In genomic region chr5:131229623-131230022, GRCh38 we compare ENCODE assay signal across 22 cellular contexts. TPM values are rescaled to one million over a fixed set of nuclear protein-coding genes. Genes with fewer than 3 reads are reported as not detected.
A peak's percentile ranks its signal among the peaks of the same experiment; 100 is the strongest.
DNase-seq lines count a peak whose midpoint lies in the region; ATAC-seq, FAIRE-seq and TF ChIP-seq lines count a peak whose summit lies in the region.
"Had no signal": no experiment of that assay in that cellular context is flagged by ENCODE, and none has a peak within 500 bp of the region (broad histone marks: within the 10 kb centered on the region; RNA-seq: fewer than 3 reads in every experiment).

No MANE protein-coding gene starts in this region.

- H2AFZ ChIP-seq in Karpas-422 (ENCODE audit: low read length), result no peak overlapping the region

- H3K36me3 ChIP-seq in Karpas-422 (ENCODE audit: insufficient read depth, low read length) (no peaks in the 10 kb centered on the region), body of pancreas (replicated peaks in 1 of 2; ENCODE audit: insufficient read depth in 1 of 2, low read depth in 2 of 2) (no peaks in the 10 kb centered on the region)
- H3K36me3 ChIP-seq: BE2C, SJSA1 had no signal

- H4K20me1 ChIP-seq in Karpas-422 (ENCODE audit: insufficient read depth, low read depth, low read length), result no peaks in the 10 kb centered on the region

- H3K4me1 Mint-ChIP-seq in stimulated activated naive B cell treated with anti-CD40 and anti-IgM and Interleukin-4, amounts not matched to agents 10 μg/mL and 1 μg/mL and 100 μg/mL, for 72 hours, result peaks cover 7 to 25% of the 10 kb centered on the region in 2 donors

- H3K27me3 ChIP-seq in Karpas-422 (ENCODE audit: low read length) (no peaks in the 10 kb centered on the region), body of pancreas (no peaks in the 10 kb centered on the region)
- H3K27me3 ChIP-seq: BE2C, SJSA1 had no signal

- H3K79me2 ChIP-seq in Karpas-422 (ENCODE audit: low read length), result peaks cover 50% of the 10 kb centered on the region

- peak overlapping the region; percentile 10; the same call in 1 of the 2 replicates for H3K27ac ChIP-seq in Karpas-422 (ENCODE audit: low read length)
- no peak overlapping the region for H3K27ac ChIP-seq in body of pancreas
- H3K27ac ChIP-seq: A549, SJSA1 had no signal

- no peaks in the 10 kb centered on the region for H3K27me3 Mint-ChIP-seq in stimulated activated naive B cell treated with anti-CD40 and anti-IgM and Interleukin-4, amounts not matched to agents 10 μg/mL and 1 μg/mL and 100 μg/mL, for 72 hours

- peak; percentile 21 for FAIRE-seq in GM12892 (lab: Jason Lieb, UNC)
- FAIRE-seq: A549, D721Med, RCC 7860 had no signal

- H3K4me1 ChIP-seq in Karpas-422 (ENCODE audit: low read length) (peaks cover 42% of the 10 kb centered on the region), body of pancreas (no peaks in the 10 kb centered on the region)
- H3K4me1 ChIP-seq: A549, BE2C, SJSA1 had no signal

- no peak for TF ChIP-seq CTCF in body of pancreas (IDR thresholded peaks at IDR 0.05)

- H3K9me3 ChIP-seq in Karpas-422 (ENCODE audit: low read length) (no peaks in the 10 kb centered on the region), body of pancreas (no peaks in the 10 kb centered on the region)
- H3K9me3 ChIP-seq: A549, BE2C, SJSA1 had no signal

- H3K27ac Mint-ChIP-seq in stimulated activated naive B cell treated with anti-CD40 and anti-IgM and Interleukin-4, amounts not matched to agents 10 μg/mL and 1 μg/mL and 100 μg/mL, for 72 hours, result peak overlapping the region; percentile 56

- intact Hi-C loops in body of pancreas (cut with DNase I), result no loop called here

- 84 to 85% methylated on average over 4 of the region's 4 CpGs for WGBS in body of pancreas, 2 donors

- DNase-seq in GM12892 (ENCODE audit: insufficient read length) (no peak), Karpas-422 (no peak), glomerular visceral epithelial cell (ENCODE audit: extremely low spot score) (peak; percentile 15), body of pancreas (no peak), NCI-H187 treated with DMSO at 0.1 percent for 48 hours (lab: John Stamatoyannopoulos, UW) (no peak), nucleus accumbens (lab: John Stamatoyannopoulos, UW) (no peak)
- no peak for DNase-seq in stimulated activated naive B cell treated with anti-CD40 and anti-IgM and Interleukin-4, amounts not matched to agents 10 μg/mL and 1 μg/mL and 100 μg/mL, for 72 hours
- DNase-seq: BE2C; GOT3; HCEC 1CT; MM.1S; NCI-H1105 treated with DMSO at 0.1 percent for 48 hours; NCI-H2171; NCI-H345; NCI-H774; NK-92 treated with Interleukin-12 subunit alpha and Interleukin-12 subunit beta, amount 100 ng/mL, for 24 hours; T-helper 2 cell had no signal

- peak overlapping the region; percentile 60 for H3K4me3 ChIP-seq in Karpas-422 (ENCODE audit: low read length)
- no peak overlapping the region for H3K4me3 ChIP-seq in body of pancreas
- H3K4me3 ChIP-seq: A549, SJSA1 had no signal

- peak overlapping the region; percentile 44 for H3K9ac ChIP-seq in Karpas-422 (ENCODE audit: low read length)

- H3K9me3 Mint-ChIP-seq in stimulated activated naive B cell treated with anti-CD40 and anti-IgM and Interleukin-4, amounts not matched to agents 10 μg/mL and 1 μg/mL and 100 μg/mL, for 72 hours, result no peaks in the 10 kb centered on the region

- no peaks in the 10 kb centered on the region for H3K9me2 ChIP-seq in Karpas-422 (replicated peaks; ENCODE audit: insufficient read depth, low read length)

- peak overlapping the region; percentile 70 for H3K4me2 ChIP-seq in Karpas-422 (ENCODE audit: low read depth, low read length, poor library complexity, severe bottlenecking)
- H3K4me2 ChIP-seq: A549 had no signal

- H3K36me3 Mint-ChIP-seq in stimulated activated naive B cell treated with anti-CD40 and anti-IgM and Interleukin-4, amounts not matched to agents 10 μg/mL and 1 μg/mL and 100 μg/mL, for 72 hours, result no peaks in the 10 kb centered on the region

- peak overlapping the region; percentile 32 to 64 for H3K4me3 Mint-ChIP-seq in stimulated activated naive B cell treated with anti-CD40 and anti-IgM and Interleukin-4, amounts not matched to agents 10 μg/mL and 1 μg/mL and 100 μg/mL, for 72 hours

- ATAC-seq in stimulated activated naive B cell treated with anti-CD40 and anti-IgM and Interleukin-4, amounts not matched to agents 10 μg/mL and 1 μg/mL and 100 μg/mL, for 72 hours (replicated peaks), result peak; percentile 50 to 54
- no peak for ATAC-seq in body of pancreas
- ATAC-seq: Right ventricle myocardium inferior had no signal

- TF ChIP-seq POLR2A in GM12892 (IDR thresholded peaks at IDR 0.05; ENCODE audit: low read depth, low read length) (no peak), body of pancreas (IDR thresholded peaks at IDR 0.05) (no peak)

RNA-seq across cellular contexts. Expression of gene CDC42SE2, which starts 34.2 kb away (rescaled TPM):
- 86.3 TPM for polyA plus RNA-seq in GM12892 (2012; ENCODE audit: missing spikeins)
- 57.4 and 143 TPM in 2 replicates for total RNA-seq in Karpas-422 (2014; rRNA removed; shearing (Covaris generic); ENCODE audit: low replicate concordance)
- 10 to 100 TPM; 23.4 to 33.5 TPM for total RNA-seq in body of pancreas

RNA-seq across cellular contexts. Expression of gene LYRM7, which starts 58.9 kb away (rescaled TPM):
- polyA plus RNA-seq in GM12892 (2012; ENCODE audit: missing spikeins), result 15.7 TPM
- 18.8 and 28.4 TPM in 2 replicates for total RNA-seq in Karpas-422 (2014; rRNA removed; shearing (Covaris generic); ENCODE audit: low replicate concordance)
- total RNA-seq in body of pancreas, result 1 to 10 TPM; 3.4 to 3.6 TPM
